ENCODE assay signal across 24 cellular contexts in genomic region chr9:136606687-136607333, GRCh38. TPM values are rescaled to one million over a fixed set of nuclear protein-coding genes. Genes with fewer than 3 reads are reported as not detected.
DNase-seq lines count a peak whose midpoint lies in the region; ATAC-seq, FAIRE-seq and TF ChIP-seq lines count a peak whose summit lies in the region.
"Had no signal": no experiment of that assay in that cellular context is flagged by ENCODE, and none has a peak within 500 bp of the region (broad histone marks: within the 10 kb centered on the region; RNA-seq: fewer than 3 reads in every experiment).

No MANE protein-coding gene starts in this region.

- no peaks in the 10 kb centered on the region for H3K9me3 Mint-ChIP-seq in mesothelial cell of epicardium
- H3K9me3 Mint-ChIP-seq: activated CD4-positive, alpha-beta memory T cell treated with anti-CD3 and anti-CD28 coated beads for 36 hours; central memory CD8-positive, alpha-beta T cell had no signal

- 39% methylated on average over 19 of the region's 19 CpGs; no CpG with 5 or more reads in 1 of the 2 donors for WGBS in transverse colon (ENCODE audit: low coverage in 1 of 2), 2 donors

- H3K27ac Mint-ChIP-seq in mesothelial cell of epicardium = peak overlapping the region; percentile 53
- H3K27ac Mint-ChIP-seq: activated CD4-positive, alpha-beta memory T cell treated with anti-CD3 and anti-CD28 coated beads for 36 hours had no signal

- ATAC-seq in GM18520 (IDR thresholded peaks at IDR 0.05; ENCODE audit: unreplicated experiment) = no peak

- no peak for FAIRE-seq in GM19239 (lab: Jason Lieb, UNC)
- FAIRE-seq: A204.1, D721Med, G401.6 had no signal

- no peak for TF ChIP-seq EP300 in transverse colon (IDR thresholded peaks at IDR 0.05; ENCODE audit: low read depth)

- H3K27ac ChIP-seq in left ventricle myocardium inferior (replicated peaks) (peak overlapping the region; percentile 82), colonic mucosa (no peak overlapping the region), transverse colon (peak overlapping the region; percentile 80 to 95 (median 88))
- H3K27ac ChIP-seq: esophagus squamous epithelium, Peyer's patch, right atrium auricular region had no signal

- in situ Hi-C loops in transverse colon (cut with MboI; ENCODE audit: low pct_ligation_motif_present in 1 of 4, low pct_unique_long_range_greater_than_20kb in 1 of 4, low sequenced_read_pairs in 3 of 4) = no loop called here

- no peak for TF ChIP-seq POLR2A in transverse colon (IDR thresholded peaks at IDR 0.05)

- H3K9me3 ChIP-seq in left ventricle myocardium inferior (replicated peaks) (no peaks in the 10 kb centered on the region), colonic mucosa (no peaks in the 10 kb centered on the region), transverse colon (no peaks in the 10 kb centered on the region)
- H3K9me3 ChIP-seq: esophagus squamous epithelium, Peyer's patch, right atrium auricular region had no signal

- no peaks in the 10 kb centered on the region for H3K36me3 Mint-ChIP-seq in mesothelial cell of epicardium
- H3K36me3 Mint-ChIP-seq: activated CD4-positive, alpha-beta memory T cell treated with anti-CD3 and anti-CD28 coated beads for 36 hours had no signal

- H3K4me1 Mint-ChIP-seq in mesothelial cell of epicardium = peaks cover 30% of the 10 kb centered on the region

- H3K36me3 ChIP-seq in left ventricle myocardium inferior (no peaks in the 10 kb centered on the region), colonic mucosa (no peaks in the 10 kb centered on the region), transverse colon (no peaks in the 10 kb centered on the region)
- H3K36me3 ChIP-seq: esophagus squamous epithelium, Peyer's patch, right atrium auricular region had no signal

- intact Hi-C loops in left ventricle myocardium inferior (cut with micrococcal nuclease) (no loop called here), cardiac septum (cut with DNase I) (no loop called here), colonic mucosa (cut with DNase I) (no loop called here), transverse colon (cut with DNase I; ENCODE audit: low total_unique reads) (no loop called here)

- DNase-seq in left ventricle myocardium inferior (no peak), cardiac septum (ENCODE audit: low spot score) (no peak), colonic mucosa (peak; percentile 78), mesothelial cell of epicardium (ENCODE audit: low spot score in 2 of 2, unreplicated experiment in 2 of 2) (no peak), transverse colon (peak; percentile 76), GM19239 (ENCODE audit: insufficient read length, low spot score) (no peak), midbrain (lab: John Stamatoyannopoulos, UW) (no peak)
- DNase-seq: activated CD4-positive, alpha-beta memory T cell treated with anti-CD3 and anti-CD28 coated beads for 36 hours; activated naive CD4-positive, alpha-beta T cell; activated T-cell treated with anti-CD3 and anti-CD28 coated beads, Interleukin-2, amount 50 U/mL, for 1 hour; amniotic stem cell; effector CD4-positive, alpha-beta T cell; esophagus squamous epithelium; left cardiac atrium; NCI-H1092; NCI-H2029; NK-92 treated with Interleukin-12 subunit alpha and Interleukin-12 subunit beta, amount 100 ng/mL, for 24 hours; Peyer's patch had no signal

- no peak overlapping the region for H3K4me3 Mint-ChIP-seq in mesothelial cell of epicardium
- H3K4me3 Mint-ChIP-seq: activated CD4-positive, alpha-beta memory T cell treated with anti-CD3 and anti-CD28 coated beads for 36 hours; central memory CD8-positive, alpha-beta T cell had no signal

- peak overlapping the region; percentile 50 to 58 for H3K9ac ChIP-seq in colonic mucosa (ENCODE audit: low read depth in 2 of 2, low read length in 2 of 2)

- no peaks in the 10 kb centered on the region for H3K27me3 ChIP-seq in left ventricle myocardium inferior (ENCODE audit: low read depth)
- no peaks in the 10 kb centered on the region for H3K27me3 ChIP-seq in colonic mucosa
- no peaks in the 10 kb centered on the region for H3K27me3 ChIP-seq in transverse colon
- H3K27me3 ChIP-seq: Peyer's patch, right atrium auricular region had no signal

- TF ChIP-seq CTCF in left ventricle myocardium inferior (IDR thresholded peaks at IDR 0.05; ENCODE audit: borderline replicate concordance) (no peak), colonic mucosa (IDR thresholded peaks at IDR 0.05) (no peak), mesothelial cell of epicardium (IDR thresholded peaks at IDR 0.05; ENCODE audit: unreplicated experiment) (no peak), transverse colon (IDR thresholded peaks at IDR 0.05) (no peak)

- H3K4me3 ChIP-seq in left ventricle myocardium inferior (no peak overlapping the region), colonic mucosa (no peak overlapping the region), transverse colon (no peak overlapping the region)
- H3K4me3 ChIP-seq: esophagus squamous epithelium, Peyer's patch, right atrium auricular region had no signal

- H3K27me3 Mint-ChIP-seq in mesothelial cell of epicardium (ENCODE audit: low read depth) = no peaks in the 10 kb centered on the region

- peaks cover 42% of the 10 kb centered on the region for H3K4me1 ChIP-seq in left ventricle myocardium inferior
- peaks cover 36% of the 10 kb centered on the region for H3K4me1 ChIP-seq in colonic mucosa
- peaks cover 42 to 82% (median 69%) of the 10 kb centered on the region in 4 donors for H3K4me1 ChIP-seq in transverse colon

RNA-seq across cellular contexts. Expression of gene EGFL7, which starts 55.9 kb away (rescaled TPM):
- total RNA-seq in left ventricle myocardium inferior (81.5 TPM), cardiac septum (85.3 TPM), colonic mucosa (10 to 100 TPM; 17.3 to 28.4 TPM), mesothelial cell of epicardium (35.6 to 39.3 TPM (median 38.2 TPM) in 3 replicates), transverse colon (10 to 100 TPM; 12.3 to 64.7 (median 33.6) TPM)

Comparison
In these comparisons a context has a peak if more than half of its experiments do, and no peak if none do; other contexts are left out.
1. DNase-seq: peak in colonic mucosa (single experiment) and transverse colon (single experiment); none in left ventricle myocardium inferior (single experiment), cardiac septum (single experiment), mesothelial cell of epicardium (0 of 2), GM19239 (single experiment) and midbrain (single experiment).